8 cellular contexts compared by ENCODE assay signal in the genomic region with DNA sequence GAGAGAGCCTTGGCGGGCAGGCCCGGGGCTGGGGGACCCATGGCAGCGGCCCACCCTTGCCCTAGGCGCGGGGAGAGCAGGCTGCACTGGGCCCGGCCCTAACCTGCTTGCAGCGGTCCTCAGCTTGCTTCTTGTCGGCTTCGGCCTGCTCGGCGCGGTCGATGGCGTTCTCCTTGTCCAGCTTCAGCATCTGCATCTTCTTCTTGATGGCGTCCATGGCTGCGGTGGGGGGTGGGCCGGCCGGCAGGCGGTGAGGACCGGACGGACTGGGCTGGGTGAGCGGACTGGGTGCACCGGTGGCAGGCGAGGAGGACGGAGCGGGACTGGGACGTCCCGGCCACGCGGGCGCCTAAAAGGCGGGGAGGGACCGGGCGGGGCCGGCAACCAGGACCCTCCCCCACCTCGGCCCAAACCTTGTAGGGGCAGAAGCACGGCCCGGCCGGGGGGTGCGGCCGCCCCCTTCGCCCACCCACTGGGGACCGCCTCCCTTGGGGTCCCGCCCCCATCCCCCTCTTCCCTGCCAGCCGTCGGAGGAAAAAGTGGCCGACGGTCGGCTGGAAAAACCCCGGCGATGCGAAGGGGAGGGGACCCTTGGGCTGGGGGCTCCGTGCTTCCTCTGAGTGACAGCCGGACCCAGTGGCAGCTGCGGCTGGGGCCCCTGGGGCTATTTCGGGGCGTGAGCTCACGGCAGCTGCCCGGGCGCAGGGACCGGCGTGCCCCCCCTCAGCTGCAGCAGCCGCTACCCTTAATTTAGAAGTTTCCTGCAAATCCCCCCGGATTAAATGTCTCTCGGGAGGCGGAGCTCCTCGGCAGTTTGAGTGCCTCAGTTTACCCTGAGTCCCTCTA. TPM values are rescaled to one million over a fixed set of nuclear protein-coding genes. Genes with fewer than 3 reads are reported as not detected.
DNase-seq lines count a peak whose midpoint lies in the region; ATAC-seq, FAIRE-seq and TF ChIP-seq lines count a peak whose summit lies in the region.

A gene (minus strand): TSS at position 325 of the 846 bp plus-strand sequence. CDS start 108 bp downstream, at position 217.

- H3K4me1 Mint-ChIP-seq in stimulated activated memory B cell treated with anti-CD40 and anti-IgM and Interleukin-4, amounts not matched to agents 10 μg/mL and 1 μg/mL and 100 μg/mL, for 72 hours = peaks cover 20% of the 10 kb centered on the region

- in situ Hi-C loops in mammary epithelial cell (cut with MboI; ENCODE audit: low sequenced_read_pairs in 2 of 2) = no loop called here

- H3K4me1 ChIP-seq in BLaER1 (peaks cover 48% of the 10 kb centered on the region), mammary epithelial cell (ENCODE audit: insufficient read depth, low read length) (peaks cover 18% of the 10 kb centered on the region), keratinocyte (ENCODE audit: control insufficient read depth, extremely low read depth, insufficient read depth, low read length) (peaks cover 16% of the 10 kb centered on the region)

- H3K27me3 ChIP-seq in BLaER1 = no peaks in the 10 kb centered on the region
- H3K27me3 ChIP-seq in mammary epithelial cell (ENCODE audit: insufficient read depth, low read length) = no peaks in the 10 kb centered on the region
- H3K27me3 ChIP-seq in keratinocyte (ENCODE audit: control insufficient read depth, extremely low read depth, insufficient read depth, low read length) = no peaks in the 10 kb centered on the region

- TF ChIP-seq CTCF in mammary epithelial cell (conservative IDR thresholded peaks at IDR 0.05 in 1 of 2, IDR thresholded peaks at IDR 0.05 in 1 of 2; ENCODE audit: extremely low read depth in 1 of 2, insufficient read depth in 1 of 2, low read depth in 1 of 2, low read length in 2 of 2) (no peak), keratinocyte (optimal IDR thresholded peaks at IDR 0.05 in 1 of 3, IDR thresholded peaks at IDR 0.05 in 1 of 3, conservative IDR thresholded peaks at IDR 0.05 in 1 of 3; ENCODE audit: extremely low read depth in 1 of 3, insufficient read depth in 2 of 3, low read length in 3 of 3) (no peak)

- FAIRE-seq in keratinocyte (lab: Jason Lieb, UNC) = no peak

- H3K79me2 ChIP-seq in mammary epithelial cell (ENCODE audit: insufficient read depth, low read length) (peaks cover 45% of the 10 kb centered on the region), keratinocyte (ENCODE audit: control insufficient read depth, insufficient read depth, low read length) (no peaks in the 10 kb centered on the region)

- H3K4me3 Mint-ChIP-seq in stimulated activated memory B cell treated with anti-CD40 and anti-IgM and Interleukin-4, amounts not matched to agents 10 μg/mL and 1 μg/mL and 100 μg/mL, for 72 hours = peak within 1 kb of the TSS; percentile 95

- H2AFZ ChIP-seq in mammary epithelial cell (ENCODE audit: low read depth, low read length) (peak within 1 kb of the TSS; percentile 83), keratinocyte (ENCODE audit: control insufficient read depth, low read length) (peak within 1 kb of the TSS; percentile 60)

- H3K9ac ChIP-seq in BLaER1 = peak within 1 kb of the TSS; percentile 79
- peak within 1 kb of the TSS; percentile 78 for H3K9ac ChIP-seq in mammary epithelial cell (ENCODE audit: insufficient read depth, low read length)
- H3K9ac ChIP-seq in keratinocyte (ENCODE audit: control insufficient read depth, extremely low read depth, insufficient read depth, low read length) = peak within 1 kb of the TSS; percentile 61

- no peaks in the 10 kb centered on the region for H3K9me1 ChIP-seq in keratinocyte (ENCODE audit: control insufficient read depth, extremely low read depth, insufficient read depth, low read length)

- peak within 1 kb of the TSS; percentile 83 for H3K27ac Mint-ChIP-seq in stimulated activated memory B cell treated with anti-CD40 and anti-IgM and Interleukin-4, amounts not matched to agents 10 μg/mL and 1 μg/mL and 100 μg/mL, for 72 hours

- no peaks in the 10 kb centered on the region for H3K27me3 Mint-ChIP-seq in stimulated activated memory B cell treated with anti-CD40 and anti-IgM and Interleukin-4, amounts not matched to agents 10 μg/mL and 1 μg/mL and 100 μg/mL, for 72 hours

- H3K36me3 Mint-ChIP-seq in stimulated activated memory B cell treated with anti-CD40 and anti-IgM and Interleukin-4, amounts not matched to agents 10 μg/mL and 1 μg/mL and 100 μg/mL, for 72 hours = no peaks in the 10 kb centered on the region

- BruUV-seq in mammary epithelial cell (replicated peaks; lab: Mats Ljungman, UMichigan) = no TSS peak

- WGBS in mammary epithelial cell (ENCODE audit: low coverage, missing lambda C conversion rate) = 0% methylated on average over 7 of the region's 67 CpGs

- H3K4me3 ChIP-seq in BLaER1 (peak within 1 kb of the TSS; percentile 73), mammary epithelial cell (replicated peaks in 1 of 3; ENCODE audit: insufficient read depth in 1 of 3, low read depth in 2 of 3, low read length in 3 of 3) (peak within 1 kb of the TSS; percentile 47 to 70 (median 69)), keratinocyte (ENCODE audit: control insufficient read depth in 2 of 3, extremely low read depth in 1 of 3, insufficient read depth in 2 of 3, low read depth in 1 of 3, low read length in 3 of 3) (peak within 1 kb of the TSS; percentile 50 to 72 (median 66))

- H3K9me3 ChIP-seq in BLaER1 (no peaks in the 10 kb centered on the region), mammary epithelial cell (replicated peaks; ENCODE audit: insufficient read depth, low read length) (no peaks in the 10 kb centered on the region), keratinocyte (ENCODE audit: control insufficient read depth, low read depth, low read length) (no peaks in the 10 kb centered on the region)

- DNase-seq in HuH-7.5 (ENCODE audit: low spot score) (peak; percentile 53), mammary epithelial cell (peak; percentile 55), keratinocyte (ENCODE audit: low read depth, low spot score) (no peak), UCSD-AML1 (lab: John Stamatoyannopoulos, UW; ENCODE audit: unreplicated experiment) (no peak)
- no peak for DNase-seq in effector CD8-positive, alpha-beta T cell (lab: John Stamatoyannopoulos, UW)
- no peak for DNase-seq in activated CD4-positive, alpha-beta T cell treated with anti-CD3 and anti-CD28 coated beads, Interleukin-2, amount 50 U/mL, for 1 hour

- H3K4me2 ChIP-seq in BLaER1 (peak within 1 kb of the TSS; percentile 93), mammary epithelial cell (ENCODE audit: insufficient read depth, low read depth, low read length) (peak within 1 kb of the TSS; percentile 96), keratinocyte (ENCODE audit: control insufficient read depth, extremely low read depth, insufficient read depth, low read depth, low read length) (peak within 1 kb of the TSS; percentile 73)

- intact Hi-C loops in mammary epithelial cell (cut with micrococcal nuclease) = loop anchor here (2.0 kb wide), 1 partner anchor 21 kb away; no protein-coding TSS in a partner anchor

- dilution Hi-C loops in mammary epithelial cell (cut with HindIII; ENCODE audit: low sequenced_read_pairs) (no loop called here), keratinocyte (cut with MboI; ENCODE audit: extremely low pct_ligation_motif_present, low sequenced_read_pairs) (no loop called here)

- CTCF ChIA-PET in mammary epithelial cell (lab: Charles Lee; ENCODE audit: low non-redundant PET) = no interaction called here

- H3K9me3 Mint-ChIP-seq in stimulated activated memory B cell treated with anti-CD40 and anti-IgM and Interleukin-4, amounts not matched to agents 10 μg/mL and 1 μg/mL and 100 μg/mL, for 72 hours = no peaks in the 10 kb centered on the region

- peak; percentile 61 for ATAC-seq in stimulated activated memory B cell treated with anti-CD40 and anti-IgM and Interleukin-4, amounts not matched to agents 10 μg/mL and 1 μg/mL and 100 μg/mL, for 72 hours

- peak within 1 kb of the TSS; percentile 81 for H3K27ac ChIP-seq in BLaER1
- peak within 1 kb of the TSS; percentile 72 for H3K27ac ChIP-seq in mammary epithelial cell (ENCODE audit: insufficient read depth, low read depth, low read length)
- H3K27ac ChIP-seq in keratinocyte (ENCODE audit: control insufficient read depth, insufficient read depth, low read length) = peak within 1 kb of the TSS; percentile 59

- no peaks in the 10 kb centered on the region for H4K20me1 ChIP-seq in BLaER1
- no peaks in the 10 kb centered on the region for H4K20me1 ChIP-seq in mammary epithelial cell (ENCODE audit: insufficient read depth, low read length)
- no peaks in the 10 kb centered on the region for H4K20me1 ChIP-seq in keratinocyte (ENCODE audit: control insufficient read depth, extremely low read depth, insufficient read depth, low read length)

- peaks cover 11% of the 10 kb centered on the region for H3K36me3 ChIP-seq in BLaER1
- H3K36me3 ChIP-seq in mammary epithelial cell (ENCODE audit: insufficient read depth, low read length) = peaks cover 7% of the 10 kb centered on the region
- peaks cover 0 to 5% of the 10 kb centered on the region in 2 experiments for H3K36me3 ChIP-seq in keratinocyte (ENCODE audit: control insufficient read depth in 2 of 2, extremely low read depth in 1 of 2, insufficient read depth in 2 of 2, low read length in 2 of 2)

RNA-seq across cellular contexts. Expression of the gene that starts here (rescaled TPM):
- total RNA-seq in mammary epithelial cell = 100 to 1,000 TPM; 134 to 649 TPM
- 276 TPM for polyA plus RNA-seq in mammary epithelial cell
- 96.1 TPM for polyA minus RNA-seq in mammary epithelial cell
- 30.1 to 67.0 TPM (median 53.1 TPM) in 3 replicates for polyA plus RNA-seq in keratinocyte
- 7.8 TPM for polyA plus RNA-seq in keratinocyte (2011; ENCODE audit: low read depth)
- polyA plus RNA-seq in keratinocyte (2011; cell fraction: cytosol; rRNA removed) = 26.6 and 76.0 TPM in 2 replicates
- polyA plus RNA-seq in keratinocyte (2011; cell fraction: nucleus; rRNA removed) = 95.7 and 110 TPM in 2 replicates
- 4.1 and 45.7 TPM in 2 replicates for polyA plus RNA-seq in keratinocyte (2012; ENCODE audit: low replicate concordance)
- 4.1 to 14.7 TPM (median 7.4 TPM) in 3 replicates for polyA minus RNA-seq in keratinocyte
- 34.1 TPM for polyA minus RNA-seq in keratinocyte (2011; cell fraction: cytosol; rRNA and poly(A)+ RNA removed)
- polyA minus RNA-seq in keratinocyte (2011; cell fraction: nucleus; rRNA and poly(A)+ RNA removed) = 8.2 and 12.3 TPM in 2 replicates

Comparison
In these comparisons a context has a peak if more than half of its experiments do, and no peak if none do; other contexts are left out.
1. DNase-seq: peak in HuH-7.5 (single experiment) and mammary epithelial cell (single experiment); none in keratinocyte (single experiment), effector CD8-positive, alpha-beta T cell (single experiment), UCSD-AML1 (single experiment) and activated CD4-positive, alpha-beta T cell treated with anti-CD3 and anti-CD28 coated beads, Interleukin-2, amount 50 U/mL, for 1 hour (single experiment).
2. Peak in every context shown above with its lines, with median percentiles within 50 percentile points of each other: H3K27ac ChIP-seq, H3K4me2 ChIP-seq, H3K4me3 ChIP-seq and H3K9ac ChIP-seq.